Comparison of ENCODE assay signal across 8 cellular contexts in the genomic region with DNA sequence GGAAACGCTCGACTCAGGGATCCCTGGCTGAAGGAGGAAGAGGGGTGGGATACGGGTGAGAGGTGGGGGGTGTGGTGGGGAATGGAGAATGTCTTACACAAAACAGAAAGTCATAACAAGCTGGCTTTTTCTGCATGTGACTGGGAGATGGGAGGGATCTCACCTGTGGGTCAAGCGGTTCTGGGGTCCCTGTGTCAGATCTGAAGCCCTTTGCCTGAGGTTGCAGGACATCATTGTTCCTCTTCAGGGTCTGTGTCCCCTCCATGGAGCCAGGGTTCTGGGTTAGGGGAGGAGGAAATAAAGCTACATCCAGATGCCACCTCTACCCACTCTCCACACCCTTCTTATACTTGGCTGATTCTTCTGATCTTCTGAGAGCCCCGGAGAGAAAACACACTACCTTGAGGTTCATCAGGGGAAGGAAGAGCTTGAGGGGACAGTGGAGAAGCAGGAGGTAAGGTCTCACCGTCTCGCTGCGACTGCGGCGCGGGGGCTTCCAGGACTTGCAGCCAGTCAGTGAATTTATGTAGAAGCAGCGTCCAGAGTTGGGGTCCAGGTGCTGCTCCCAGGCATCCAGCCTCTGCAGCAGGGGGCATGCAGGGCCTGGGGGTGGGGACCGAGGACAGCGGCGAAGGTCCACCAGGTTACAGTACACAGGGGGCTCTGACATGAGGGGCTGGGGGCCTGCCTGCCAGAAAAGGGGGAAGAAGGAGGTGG. TPM values are rescaled to one million over a fixed set of nuclear protein-coding genes. Genes with fewer than 3 reads are reported as not detected.
A peak's percentile ranks its signal among the peaks of the same experiment; 100 is the strongest.
DNase-seq lines count a peak whose midpoint lies in the region; ATAC-seq and TF ChIP-seq lines count a peak whose summit lies in the region.
"Had no signal": no experiment of that assay in that cellular context is flagged by ENCODE, and none has a peak within 500 bp of the region (broad histone marks: within the 10 kb centered on the region; RNA-seq: fewer than 3 reads in every experiment).

No MANE protein-coding gene starts in this region.

- no peak overlapping the region for H3K4me3 ChIP-seq in ovary

- no peak for TF ChIP-seq EP300 in ovary (IDR thresholded peaks at IDR 0.05)

- 79 to 87% (median 85%) methylated on average over 15 of the region's 15 CpGs for WGBS in ovary, 3 donors

- H3K36me3 Mint-ChIP-seq in chondrocyte (ENCODE audit: low read depth) = no peaks in the 10 kb centered on the region
- peaks cover 39 to 66% of the 10 kb centered on the region in 2 donors for H3K36me3 Mint-ChIP-seq in stimulated activated naive B cell treated with anti-CD40 and anti-IgM and Interleukin-4, amounts not matched to agents 10 μg/mL and 1 μg/mL and 100 μg/mL, for 72 hours

- peak; percentile 69 for DNase-seq in activated CD8-positive, alpha-beta memory T cell treated with anti-CD3 and anti-CD28 coated beads for 24 hours
- no peak for DNase-seq in activated CD8-positive, alpha-beta memory T cell treated with anti-CD3 and anti-CD28 coated beads, Interleukin-2, amount 50 U/mL, for 4 hours
- peak; percentile 78 for DNase-seq in chondrocyte (ENCODE audit: low spot score)
- DNase-seq in stimulated activated naive B cell treated with anti-CD40 and anti-IgM and Interleukin-4, amounts not matched to agents 10 μg/mL and 1 μg/mL and 100 μg/mL, for 72 hours = no peak
- DNase-seq in NCI-H2029 treated with DMSO at 0.1 percent for 48 hours (lab: John Stamatoyannopoulos, UW) = no peak
- no peak for DNase-seq in ovary
- DNase-seq: foreskin keratinocyte had no signal

- H3K4me3 Mint-ChIP-seq in chondrocyte (ENCODE audit: unreplicated experiment) = no peak overlapping the region
- peak overlapping the region; percentile 98 for H3K4me3 Mint-ChIP-seq in stimulated activated naive B cell treated with anti-CD40 and anti-IgM and Interleukin-4, amounts not matched to agents 10 μg/mL and 1 μg/mL and 100 μg/mL, for 72 hours

- H3K27me3 ChIP-seq in ovary = no peaks in the 10 kb centered on the region

- no peaks in the 10 kb centered on the region for H3K36me3 ChIP-seq in ovary

- TF ChIP-seq CTCF in chondrocyte (IDR thresholded peaks at IDR 0.05) = no peak
- TF ChIP-seq CTCF in ovary (IDR thresholded peaks at IDR 0.05) = no peak

- TF ChIP-seq POLR2A in ovary (IDR thresholded peaks at IDR 0.05) = no peak

- peaks cover 21% of the 10 kb centered on the region for H3K4me1 Mint-ChIP-seq in chondrocyte (ENCODE audit: low read depth)
- peaks cover 61 to 91% of the 10 kb centered on the region in 2 donors for H3K4me1 Mint-ChIP-seq in stimulated activated naive B cell treated with anti-CD40 and anti-IgM and Interleukin-4, amounts not matched to agents 10 μg/mL and 1 μg/mL and 100 μg/mL, for 72 hours

- no peaks in the 10 kb centered on the region for H3K9me3 Mint-ChIP-seq in chondrocyte (ENCODE audit: low read depth)
- no peaks in the 10 kb centered on the region for H3K9me3 Mint-ChIP-seq in stimulated activated naive B cell treated with anti-CD40 and anti-IgM and Interleukin-4, amounts not matched to agents 10 μg/mL and 1 μg/mL and 100 μg/mL, for 72 hours

- no peak overlapping the region for H3K27ac ChIP-seq in ovary
- H3K27ac ChIP-seq: foreskin keratinocyte had no signal

- H3K4me1 ChIP-seq in ovary (ENCODE audit: insufficient read depth) = peaks cover 7% of the 10 kb centered on the region
- H3K4me1 ChIP-seq: foreskin keratinocyte had no signal

- H3K27ac Mint-ChIP-seq in chondrocyte (ENCODE audit: unreplicated experiment) = no peak overlapping the region
- H3K27ac Mint-ChIP-seq in stimulated activated naive B cell treated with anti-CD40 and anti-IgM and Interleukin-4, amounts not matched to agents 10 μg/mL and 1 μg/mL and 100 μg/mL, for 72 hours = peak overlapping the region; percentile 100

- no peaks in the 10 kb centered on the region for H3K9me3 ChIP-seq in ovary

- peaks cover 30% of the 10 kb centered on the region for H3K27me3 Mint-ChIP-seq in chondrocyte (ENCODE audit: low read depth)
- H3K27me3 Mint-ChIP-seq in stimulated activated naive B cell treated with anti-CD40 and anti-IgM and Interleukin-4, amounts not matched to agents 10 μg/mL and 1 μg/mL and 100 μg/mL, for 72 hours = no peaks in the 10 kb centered on the region

- ATAC-seq in stimulated activated naive B cell treated with anti-CD40 and anti-IgM and Interleukin-4, amounts not matched to agents 10 μg/mL and 1 μg/mL and 100 μg/mL, for 72 hours (replicated peaks) = peak in 1 of 2 donors; percentile 12
- ATAC-seq: foreskin keratinocyte had no signal

- intact Hi-C loops in ovary (cut with DNase I) = no loop called here

RNA-seq across cellular contexts. Expression of a gene that starts 2.5 kb away (rescaled TPM):
- total RNA-seq in chondrocyte (2.9 to 3.1 TPM in 2 of 3 replicates, not detected in the other), ovary (1 to 10 TPM; 2.7 to 8.0 (median 4.2) TPM)
- 1 to 10 TPM; 2.6 to 9.5 TPM for polyA plus RNA-seq in ovary
- total RNA-seq: foreskin keratinocyte had no signal

RNA-seq across cellular contexts. Expression of a gene that starts 10.7 kb away (rescaled TPM):
- total RNA-seq in chondrocyte (176 to 350 TPM (median 331 TPM) in 3 replicates), ovary (100 to 1,000 TPM in 2 of 7 donors, 10 to 100 TPM in 5; 21.1 to 479 (median 66.4) TPM)
- polyA plus RNA-seq in ovary = 10 to 100 TPM; 30.8 to 87.4 TPM

RNA-seq across cellular contexts. Expression of a gene that starts 17.6 kb away (rescaled TPM):
- total RNA-seq in chondrocyte (6.2 to 8.3 TPM (median 6.8 TPM) in 3 replicates), ovary (1 to 10 TPM in 2 of 7 donors, under 1 TPM in 4, not detected in 1; 0.48 to 4.1 (median 0.74) TPM)
- 1 to 10 TPM; 2.2 to 4.1 TPM for polyA plus RNA-seq in ovary

RNA-seq across cellular contexts. Expression of a gene that starts 22.0 kb away (rescaled TPM):
- 0.77 to 8.5 TPM (median 8.4 TPM) in 3 replicates for total RNA-seq in chondrocyte
- total RNA-seq in ovary = not detected
- not detected for polyA plus RNA-seq in ovary
- total RNA-seq: foreskin keratinocyte had no signal

RNA-seq across cellular contexts. Expression of a gene that starts 42.6 kb away (rescaled TPM):
- not detected in 3 replicates for total RNA-seq in chondrocyte
- total RNA-seq in ovary = under 1 TPM in 2 of 7 donors, not detected in 5; 0.12 to 0.27 TPM
- under 1 TPM; 0.07 to 0.12 TPM for polyA plus RNA-seq in ovary
- total RNA-seq: foreskin keratinocyte had no signal
- polyA plus RNA-seq: AG04450, foreskin keratinocyte had no signal

Comparison
In these comparisons a context has a peak if more than half of its experiments do, and no peak if none do; other contexts are left out.
1. DNase-seq: peak in activated CD8-positive, alpha-beta memory T cell treated with anti-CD3 and anti-CD28 coated beads for 24 hours (single experiment) and chondrocyte (single experiment); none in activated CD8-positive, alpha-beta memory T cell treated with anti-CD3 and anti-CD28 coated beads, Interleukin-2, amount 50 U/mL, for 4 hours (single experiment), stimulated activated naive B cell treated with anti-CD40 and anti-IgM and Interleukin-4, amounts not matched to agents 10 μg/mL and 1 μg/mL and 100 μg/mL, for 72 hours (single experiment), NCI-H2029 treated with DMSO at 0.1 percent for 48 hours (single experiment) and ovary (0 of 5).